In the genomic region with DNA sequence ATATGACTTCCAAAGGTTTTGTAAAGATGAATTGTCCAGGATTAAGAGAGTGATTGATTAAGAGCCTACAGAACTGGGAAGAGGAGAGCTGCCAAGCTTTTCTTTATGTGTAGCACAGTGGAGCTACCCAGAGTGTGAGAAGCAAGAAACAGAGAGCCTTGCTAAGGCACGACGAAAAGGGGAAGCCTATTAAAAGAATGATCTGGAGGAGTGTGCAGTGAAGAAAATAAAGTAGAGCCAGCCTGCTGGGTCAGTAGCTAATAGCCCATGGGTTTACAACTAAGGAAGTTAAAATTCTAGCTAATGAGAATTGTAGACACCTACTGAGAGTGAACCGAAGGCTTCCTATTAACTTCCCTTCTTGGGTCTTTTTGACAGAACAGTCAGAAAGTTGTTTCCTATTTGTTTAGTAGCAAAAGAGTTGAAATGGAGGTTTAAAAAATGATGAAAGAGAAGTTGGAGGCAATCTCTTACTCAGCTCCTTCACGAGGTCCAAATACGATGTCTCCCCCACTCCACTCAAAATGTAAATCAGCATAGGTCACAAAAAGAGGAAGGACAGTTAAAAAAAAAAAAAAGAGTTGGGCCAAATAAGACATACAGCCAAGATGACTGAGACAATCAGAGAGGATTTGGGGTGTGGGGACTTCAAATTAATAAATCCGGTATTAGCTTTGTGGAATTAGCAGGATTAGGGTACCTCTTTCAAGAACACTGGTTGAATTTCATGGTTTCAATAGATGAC, we compare ENCODE assay signal across 9 cellular contexts. TPM values are rescaled to one million over a fixed set of nuclear protein-coding genes. Genes with fewer than 3 reads are reported as not detected.
A peak's percentile ranks its signal among the peaks of the same experiment; 100 is the strongest.
DNase-seq lines count a peak whose midpoint lies in the region; ATAC-seq and TF ChIP-seq lines count a peak whose summit lies in the region.
"Had no signal": no experiment of that assay in that cellular context is flagged by ENCODE, and none has a peak within 500 bp of the region (broad histone marks: within the 10 kb centered on the region; RNA-seq: fewer than 3 reads in every experiment).

No MANE protein-coding gene starts in this region.

- in situ Hi-C loops in G401 (cut with HindIII; ENCODE audit: low sequenced_read_pairs) = no loop called here

- H3K9me2 ChIP-seq in MM.1S (replicated peaks; ENCODE audit: insufficient read depth, low read length) = no peaks in the 10 kb centered on the region

- no peaks in the 10 kb centered on the region for H3F3A ChIP-seq in MM.1S (ENCODE audit: insufficient read depth, low read length)

- H3K4me2 ChIP-seq in MM.1S (ENCODE audit: low read depth, low read length) (peak overlapping the region; percentile 96; the same call in 1 of the 2 replicates), neuronal stem cell (ENCODE audit: insufficient read depth, low read length, poor library complexity, severe bottlenecking) (no peak overlapping the region)

- no peak overlapping the region for H2BK5ac ChIP-seq in neuronal stem cell (ENCODE audit: low read length)

- intact Hi-C loops in CD8-positive, alpha-beta T cell (cut with DNase I, micrococcal nuclease) = no loop called here
- intact Hi-C loops in stomach (cut with DNase I; ENCODE audit: low total_unique reads) = no loop called here

- H2AFZ ChIP-seq in MM.1S (ENCODE audit: low read length) (no peak overlapping the region), neuronal stem cell (ENCODE audit: low read length) (peak overlapping the region; percentile 98)

- no peaks in the 10 kb centered on the region for H3K27me3 ChIP-seq in CD8-positive, alpha-beta T cell (ENCODE audit: insufficient read depth, low read length)
- H3K27me3 ChIP-seq in MM.1S (replicated peaks; ENCODE audit: insufficient read depth, low read length) = peaks cover 15% of the 10 kb centered on the region
- H3K27me3 ChIP-seq in neuronal stem cell (ENCODE audit: control insufficient read depth in 3 of 3, insufficient read depth in 3 of 3, low read depth in 1 of 3, low read length in 3 of 3) = peaks cover 3 to 35% (median 19%) of the 10 kb centered on the region in 3 experiments
- H3K27me3 ChIP-seq in stomach = peaks cover 0 to 44% (median 21%) of the 10 kb centered on the region in 3 donors

- H2BK120ac ChIP-seq in neuronal stem cell (ENCODE audit: low read depth, low read length) = no peak overlapping the region

- ATAC-seq in CD8-positive, alpha-beta T cell = no peak

- H3K27me3 Mint-ChIP-seq in CD8-positive, alpha-beta T cell (ENCODE audit: low read depth) = peaks cover 33% of the 10 kb centered on the region

- no peaks in the 10 kb centered on the region for H3K36me3 ChIP-seq in CD8-positive, alpha-beta T cell (ENCODE audit: insufficient read depth, low read length)
- H3K36me3 ChIP-seq in MM.1S (replicated peaks; ENCODE audit: insufficient read depth, low read length) (no peaks in the 10 kb centered on the region), neuronal stem cell (replicated peaks in 1 of 2; ENCODE audit: control insufficient read depth in 2 of 2, insufficient read depth in 2 of 2, low read length in 2 of 2) (no peaks in the 10 kb centered on the region), stomach (no peaks in the 10 kb centered on the region)

- no peak overlapping the region for H4K91ac ChIP-seq in neuronal stem cell (ENCODE audit: low read depth, low read length, poor library complexity)

- H3K9me3 Mint-ChIP-seq in CD8-positive, alpha-beta T cell = no peaks in the 10 kb centered on the region

- H3K4me3 Mint-ChIP-seq in CD8-positive, alpha-beta T cell = peak overlapping the region; percentile 68

- H3K9me3 ChIP-seq in CD8-positive, alpha-beta T cell (ENCODE audit: low read length) = no peaks in the 10 kb centered on the region
- no peaks in the 10 kb centered on the region for H3K9me3 ChIP-seq in MM.1S (replicated peaks; ENCODE audit: insufficient read depth, low read length)
- no peaks in the 10 kb centered on the region for H3K9me3 ChIP-seq in neuronal stem cell (replicated peaks in 1 of 2; ENCODE audit: control insufficient read depth in 2 of 2, insufficient read depth in 1 of 2, low read depth in 1 of 2, low read length in 2 of 2)
- H3K9me3 ChIP-seq in stomach = no peaks in the 10 kb centered on the region

- CTCF ChIA-PET in CD8-positive, alpha-beta T cell (lab: Charles Lee) = interaction anchor here (0.9 kb wide), 1 partner anchor 12 kb away, joined by 4 read pairs; no protein-coding TSS in a partner anchor

- no peaks in the 10 kb centered on the region for H3K79me2 ChIP-seq in MM.1S (ENCODE audit: low read length)

- no peak overlapping the region for H2AK5ac ChIP-seq in neuronal stem cell (ENCODE audit: low read depth, low read length)

- H2BK15ac ChIP-seq in neuronal stem cell (ENCODE audit: low read length) = no peak overlapping the region

- H3K18ac ChIP-seq in neuronal stem cell (ENCODE audit: low read length) = no peak overlapping the region

- no peaks in the 10 kb centered on the region for H3K79me1 ChIP-seq in neuronal stem cell (ENCODE audit: low read depth, low read length)

- no peak for DNase-seq in CD8-positive, alpha-beta T cell
- DNase-seq in MM.1S (no peak), coronary artery (ENCODE audit: low spot score) (no peak), neuronal stem cell (ENCODE audit: low spot score) (no peak), NCI-H2107 treated with DMSO at 0.1 percent for 48 hours (lab: John Stamatoyannopoulos, UW; ENCODE audit: unreplicated experiment) (no peak), G401 (ENCODE audit: low spot score) (no peak), stomach (no peak)
- no peak for DNase-seq in NK-92 treated with Interleukin-12 subunit alpha and Interleukin-12 subunit beta, amount 100 ng/mL, for 24 hours (lab: John Stamatoyannopoulos, UW)
- DNase-seq: NCI-H345 had no signal

- H3K4ac ChIP-seq in neuronal stem cell (ENCODE audit: low read length) = no peak overlapping the region

- no peak overlapping the region for H3K27ac ChIP-seq in CD8-positive, alpha-beta T cell (ENCODE audit: low read depth, low read length)
- H3K27ac ChIP-seq in MM.1S (ENCODE audit: low read length) (no peak overlapping the region), coronary artery (peak overlapping the region; percentile 64 to 91), neuronal stem cell (replicated peaks; ENCODE audit: low read length) (no peak overlapping the region), stomach (peak overlapping the region in 2 of 5 donors; percentile 79 to 80)

- no peak for TF ChIP-seq EP300 in stomach (IDR thresholded peaks at IDR 0.05)

- H3K36me3 Mint-ChIP-seq in CD8-positive, alpha-beta T cell = no peaks in the 10 kb centered on the region

- WGBS in neuronal stem cell (ENCODE audit: extremely low coverage in 2 of 2, insufficient read length in 2 of 2, insufficient replicate concordance in 1 of 2), 2 donors = no CpG with 5 or more reads among the region's 6 CpGs
- 47 to 63% (median 53%) methylated on average over 6 of the region's 6 CpGs for WGBS in stomach, 5 donors

- no peaks in the 10 kb centered on the region for H3K4me1 ChIP-seq in CD8-positive, alpha-beta T cell (ENCODE audit: insufficient read depth, low read length)
- H3K4me1 ChIP-seq in MM.1S (ENCODE audit: low read length) = 0 out of 2 replicates have a peak, but pooled peaks cover 6% of the 10 kb centered on the region
- H3K4me1 ChIP-seq in neuronal stem cell (ENCODE audit: control insufficient read depth in 2 of 2, insufficient read depth in 1 of 2, low read depth in 1 of 2, low read length in 2 of 2) = peaks cover 3% of the 10 kb centered on the region in 2 donors
- peaks cover 15 to 32% (median 22%) of the 10 kb centered on the region in 4 donors for H3K4me1 ChIP-seq in stomach

- no peak overlapping the region for H4K8ac ChIP-seq in neuronal stem cell (ENCODE audit: low read depth, low read length)

- no peak overlapping the region for H2BK12ac ChIP-seq in neuronal stem cell (ENCODE audit: low read length)

- H3K27ac Mint-ChIP-seq in CD8-positive, alpha-beta T cell = no peak overlapping the region

- no peak overlapping the region for H3K23ac ChIP-seq in neuronal stem cell (ENCODE audit: low read depth, low read length, poor library complexity)

- TF ChIP-seq POLR2A in stomach (IDR thresholded peaks at IDR 0.05) = no peak

- POLR2A ChIA-PET in CD8-positive, alpha-beta T cell (lab: Charles Lee) = no interaction called here

- no peak overlapping the region for H3K4me3 ChIP-seq in CD8-positive, alpha-beta T cell (ENCODE audit: low read depth, low read length)
- no peak overlapping the region for H3K4me3 ChIP-seq in MM.1S (ENCODE audit: low read length)
- H3K4me3 ChIP-seq in coronary artery = peak overlapping the region; percentile 77
- H3K4me3 ChIP-seq in neuronal stem cell (ENCODE audit: low read length in 2 of 2) = no peak overlapping the region
- peak overlapping the region in 2 of 4 donors; percentile 56 to 61 for H3K4me3 ChIP-seq in stomach

- no peaks in the 10 kb centered on the region for H4K20me1 ChIP-seq in MM.1S (ENCODE audit: insufficient read depth, low read length)

- TF ChIP-seq CTCF in CD8-positive, alpha-beta T cell (IDR thresholded peaks at IDR 0.05) = no peak
- TF ChIP-seq CTCF in MM.1S (IDR thresholded peaks at IDR 0.05; ENCODE audit: low read length) = no peak
- TF ChIP-seq CTCF in coronary artery (IDR thresholded peaks at IDR 0.05) = no peak
- no peak for TF ChIP-seq CTCF in stomach (IDR thresholded peaks at IDR 0.05)

- no peak overlapping the region for H3K14ac ChIP-seq in neuronal stem cell (ENCODE audit: low read length)

- H3K9ac ChIP-seq in MM.1S (ENCODE audit: low read length) (no peak overlapping the region), neuronal stem cell (ENCODE audit: low read depth, low read length, poor library complexity) (no peak overlapping the region)

- peaks cover 9% of the 10 kb centered on the region for H3K4me1 Mint-ChIP-seq in CD8-positive, alpha-beta T cell (ENCODE audit: low read depth)

RNA-seq across cellular contexts. Expression of gene PRR16, which starts 0.9 kb away (rescaled TPM):
- total RNA-seq in CD8-positive, alpha-beta T cell = not detected
- polyA plus RNA-seq in neuronal stem cell (2013, experiment 1 of 2) = 0.15 TPM
- polyA plus RNA-seq in neuronal stem cell (2013, experiment 2 of 2) = 0.24 TPM
- 0.49 TPM in 1 of 2 replicates, not detected in the other for total RNA-seq in G401 (2014; rRNA removed; shearing (Covaris generic))
- total RNA-seq in stomach = 10 to 100 TPM in 2 of 5 donors, 1 to 10 TPM in 3; 2.2 to 40.8 (median 5.9) TPM
- 10 to 100 TPM in 2 of 3 donors, 1 to 10 TPM in 1; 1.3 to 20.9 (median 15.5) TPM for polyA plus RNA-seq in stomach

Comparison
In these comparisons a context has a peak if more than half of its experiments do, and no peak if none do; other contexts are left out.
1. H3K27ac ChIP-seq: peak in coronary artery (2 of 2); none in CD8-positive, alpha-beta T cell (single experiment), MM.1S (single experiment) and neuronal stem cell (single experiment).